25 cellular contexts compared by ENCODE assay signal in genomic region chr20:34072076-34072475, GRCh38.
"Had no signal": no experiment of that assay in that cellular context is flagged by ENCODE, and none has a peak within 500 bp of the region (broad histone marks: within the 10 kb centered on the region; RNA-seq: fewer than 3 reads in every experiment).

No MANE protein-coding gene starts in this region.

- H3K9me3 Mint-ChIP-seq: mesothelial cell of epicardium; naive B cell; natural killer cell; nephron progenitor cell; neural progenitor cell; stimulated activated naive B cell treated with anti-CD40 and anti-IgM and Interleukin-4, amounts not matched to agents 10 μg/mL and 1 μg/mL and 100 μg/mL, for 72 hours had no signal

- DNase-seq: islet precursor cell; left ventricle myocardium inferior; mesendoderm; naive B cell; natural killer cell; nephron progenitor cell; occipital lobe; right lobe of liver; stimulated activated CD4-positive, alpha-beta T cell treated with anti-CD3 and anti-CD28 coated beads, Interleukin-1b, Interleukin-23, amount 100 ng/mL, for 48 hours; stimulated activated CD4-positive, alpha-beta T cell treated with anti-CD3 and anti-CD28 coated beads, Interleukin-2, amount 100 ng/mL, for 48 hours; stimulated activated CD4-positive, alpha-beta T cell treated with anti-CD3 and anti-CD28 coated beads, Interleukin-4, amount 100 ng/mL, for 4 hours; stimulated activated CD8-positive, alpha-beta memory T cell treated with anti-CD3 and anti-CD28 coated beads, Interleukin-4, amount 100 ng/mL, for 48 hours; stimulated activated naive B cell treated with anti-CD40 and anti-IgM and Interleukin-4, amounts not matched to agents 10 μg/mL and 1 μg/mL and 100 μg/mL, for 72 hours; stimulated activated naive CD8-positive, alpha-beta T cell treated with anti-CD3 and anti-CD28 coated beads, Interleukin-15, Interleukin-2, amounts not matched to agents 100 U/mL and 50 U/mL, for 24 hours; stomach; testis; thyroid gland; transverse colon; upper lobe of left lung had no signal

- H3K36me3 Mint-ChIP-seq: natural killer cell had no signal

- ATAC-seq: natural killer cell; right lobe of liver; stimulated activated naive B cell treated with anti-CD40 and anti-IgM and Interleukin-4, amounts not matched to agents 10 μg/mL and 1 μg/mL and 100 μg/mL, for 72 hours; stimulated activated naive CD8-positive, alpha-beta T cell treated with anti-CD3 and anti-CD28 coated beads, Interleukin-15, Interleukin-2, amounts not matched to agents 100 U/mL and 50 U/mL, for 24 hours had no signal

- H3K4me3 Mint-ChIP-seq: mesothelial cell of epicardium; natural killer cell; nephron progenitor cell; neural progenitor cell; stimulated activated naive B cell treated with anti-CD40 and anti-IgM and Interleukin-4, amounts not matched to agents 10 μg/mL and 1 μg/mL and 100 μg/mL, for 72 hours had no signal

- H3K9me3 ChIP-seq: left ventricle myocardium inferior, neutrophil, right atrium auricular region, right lobe of liver, stomach, testis, thyroid gland, transverse colon, upper lobe of left lung, vagina had no signal

- H3K27ac Mint-ChIP-seq: mesothelial cell of epicardium; nephron progenitor cell; neural progenitor cell; progenitor cell of endocrine pancreas; stimulated activated naive B cell treated with anti-CD40 and anti-IgM and Interleukin-4, amounts not matched to agents 10 μg/mL and 1 μg/mL and 100 μg/mL, for 72 hours had no signal

- H3K27me3 Mint-ChIP-seq: naive B cell; progenitor cell of endocrine pancreas; stimulated activated naive B cell treated with anti-CD40 and anti-IgM and Interleukin-4, amounts not matched to agents 10 μg/mL and 1 μg/mL and 100 μg/mL, for 72 hours had no signal
